ENCODE assay signal across 29 cellular contexts in genomic region chrX:87160435-87161010, GRCh38.
"Had no signal": no experiment of that assay in that cellular context is flagged by ENCODE, and none has a peak within 500 bp of the region (broad histone marks: within the 10 kb centered on the region; RNA-seq: fewer than 3 reads in every experiment).

No MANE protein-coding gene starts in this region.

- H3K36me3 Mint-ChIP-seq: immature natural killer cell; memory B cell; stimulated activated naive B cell treated with anti-CD40 and anti-IgM and Interleukin-4, amounts not matched to agents 10 μg/mL and 1 μg/mL and 100 μg/mL, for 72 hours had no signal

- H3K4me3 Mint-ChIP-seq: activated T-cell treated with anti-CD3 and anti-CD28 coated beads, Interleukin-2, amount 50 U/mL, for 72 hours; immature natural killer cell; memory B cell; naive thymus-derived CD8-positive, alpha-beta T cell; neural crest cell; stimulated activated naive B cell treated with anti-CD40 and anti-IgM and Interleukin-4, amounts not matched to agents 10 μg/mL and 1 μg/mL and 100 μg/mL, for 72 hours; T-helper 1 cell treated with Interleukin-12 subunit alpha and Interleukin-12 subunit beta and Interleukin-4 antibody, amounts not matched to agents 30 μg/mL and 1 μg/mL, for 36 hours had no signal

- H3K9ac ChIP-seq: parathyroid adenoma had no signal

- ATAC-seq: activated naive CD4-positive, alpha-beta T cell treated with anti-CD3 and anti-CD28 coated beads, Interleukin-2, amount 50 U/mL, for 72 hours; activated T-cell treated with anti-CD3 and anti-CD28 coated beads, Interleukin-2, amount 50 U/mL, for 72 hours; foreskin keratinocyte; naive thymus-derived CD8-positive, alpha-beta T cell; stimulated activated naive B cell treated with anti-CD40 and anti-IgM and Interleukin-4, amounts not matched to agents 10 μg/mL and 1 μg/mL and 100 μg/mL, for 72 hours; upper lobe of right lung had no signal

- H3K4me1 Mint-ChIP-seq: immature natural killer cell; memory B cell; naive thymus-derived CD8-positive, alpha-beta T cell; neural crest cell; stimulated activated naive B cell treated with anti-CD40 and anti-IgM and Interleukin-4, amounts not matched to agents 10 μg/mL and 1 μg/mL and 100 μg/mL, for 72 hours had no signal

- H3K27me3 ChIP-seq: cardiac muscle cell, esophagus muscularis mucosa, foreskin keratinocyte, right atrium auricular region, stomach, suprapubic skin, tibial artery, upper lobe of right lung had no signal

- H3K27ac ChIP-seq: cardiac muscle cell, esophagus muscularis mucosa, foreskin keratinocyte, parathyroid adenoma, right atrium auricular region, stomach, suprapubic skin, tibial artery, upper lobe of right lung, VCaP had no signal

- H3K79me2 ChIP-seq: parathyroid adenoma had no signal

- DNase-seq: activated CD4-positive, alpha-beta T cell treated with anti-CD3 and anti-CD28 coated beads for 4 hours; activated CD4-positive, alpha-beta T cell treated with anti-CD3 and anti-CD28 coated beads, Interleukin-2, amount 50 U/mL, for 4 hours; activated naive CD4-positive, alpha-beta T cell; activated T-cell treated with anti-CD3 and anti-CD28 coated beads for 4 hours; activated T-cell treated with anti-CD3 and anti-CD28 coated beads, Interleukin-2, amount 50 U/mL, for 72 hours; anterior cingulate cortex; cortex of kidney; foreskin keratinocyte; immature natural killer cell; naive thymus-derived CD8-positive, alpha-beta T cell; occipital lobe; stimulated activated CD4-positive, alpha-beta T cell treated with anti-CD3 and anti-CD28 coated beads, Interleukin-15, amount 100 ng/mL, for 24 hours; stimulated activated CD4-positive, alpha-beta T cell treated with anti-CD3 and anti-CD28 coated beads, Interleukin-2, amount 100 ng/mL, for 24 hours; stimulated activated naive B cell treated with anti-CD40 and anti-IgM and Interleukin-4, amounts not matched to agents 10 μg/mL and 1 μg/mL and 100 μg/mL, for 72 hours; stomach; T-helper 9 cell; tibial artery; upper lobe of right lung had no signal

- H3K9me3 ChIP-seq: suprapubic skin, tibial artery, upper lobe of right lung had no signal

- H3K27me3 Mint-ChIP-seq: memory B cell; naive thymus-derived CD8-positive, alpha-beta T cell; stimulated activated naive B cell treated with anti-CD40 and anti-IgM and Interleukin-4, amounts not matched to agents 10 μg/mL and 1 μg/mL and 100 μg/mL, for 72 hours had no signal

- H2AFZ ChIP-seq: parathyroid adenoma had no signal

- H3K36me3 ChIP-seq: cardiac muscle cell, esophagus muscularis mucosa, right atrium auricular region, stomach, suprapubic skin, tibial artery, upper lobe of right lung had no signal

- H3K4me3 ChIP-seq: cardiac muscle cell, esophagus muscularis mucosa, right atrium auricular region, stomach, suprapubic skin, tibial artery, upper lobe of right lung had no signal

- H3K4me1 ChIP-seq: esophagus muscularis mucosa, foreskin keratinocyte, parathyroid adenoma, right atrium auricular region, stomach, suprapubic skin, tibial artery, upper lobe of right lung had no signal

- H3K9me3 Mint-ChIP-seq: T-helper 1 cell treated with Interleukin-12 subunit alpha and Interleukin-12 subunit beta and Interleukin-4 antibody, amounts not matched to agents 30 μg/mL and 1 μg/mL, for 36 hours had no signal

- H3K27ac Mint-ChIP-seq: activated naive CD4-positive, alpha-beta T cell treated with anti-CD3 and anti-CD28 coated beads, Interleukin-2, amount 50 U/mL, for 72 hours; activated T-cell treated with anti-CD3 and anti-CD28 coated beads, Interleukin-2, amount 50 U/mL, for 72 hours; immature natural killer cell; memory B cell; naive thymus-derived CD8-positive, alpha-beta T cell; stimulated activated naive B cell treated with anti-CD40 and anti-IgM and Interleukin-4, amounts not matched to agents 10 μg/mL and 1 μg/mL and 100 μg/mL, for 72 hours; T-helper 1 cell treated with Interleukin-12 subunit alpha and Interleukin-12 subunit beta and Interleukin-4 antibody, amounts not matched to agents 30 μg/mL and 1 μg/mL, for 36 hours had no signal

- FAIRE-seq: TTC549 had no signal
